Comparison of ENCODE assay signal across 8 cellular contexts in the genomic region with DNA sequence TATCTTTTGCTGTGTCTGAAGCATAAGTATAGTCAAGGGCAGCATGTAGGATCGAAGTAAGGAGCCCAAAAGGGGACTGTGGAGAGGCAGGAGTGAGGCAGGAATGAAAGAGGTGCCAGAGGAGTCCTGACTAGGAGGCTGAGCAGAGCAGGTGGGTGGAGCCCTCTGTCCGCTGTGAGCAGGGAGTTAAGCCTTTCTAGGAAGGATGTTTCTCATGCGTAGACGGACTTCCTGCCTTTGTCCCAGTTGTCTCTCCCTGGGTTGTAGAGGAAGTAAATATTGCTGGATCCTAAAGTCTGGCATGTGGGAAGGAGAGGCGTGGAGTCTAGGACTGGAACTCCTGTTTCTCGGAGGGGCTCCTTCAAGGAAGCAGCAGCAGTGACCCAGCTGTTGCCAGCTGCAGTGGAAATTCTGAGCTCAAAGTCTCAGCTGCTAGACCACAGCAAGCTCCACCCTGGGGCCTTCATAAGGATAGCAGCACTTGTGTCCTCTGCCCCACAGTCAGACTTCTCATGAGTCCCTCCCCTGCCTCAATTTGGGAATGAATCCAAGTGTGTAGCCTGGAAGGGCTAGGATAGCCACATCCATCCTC. TPM values are rescaled to one million over a fixed set of nuclear protein-coding genes. Genes with fewer than 3 reads are reported as not detected.
A peak's percentile ranks its signal among the peaks of the same experiment; 100 is the strongest.
DNase-seq lines count a peak whose midpoint lies in the region; ATAC-seq and TF ChIP-seq lines count a peak whose summit lies in the region.

No MANE protein-coding gene starts in this region.

- no peak overlapping the region for H3K4me3 ChIP-seq in HFF-Myc (replicated peaks; ENCODE audit: low read depth, low read length)
- peak overlapping the region in 1 of 59 donors; percentile 5 for H3K4me3 ChIP-seq in dorsolateral prefrontal cortex
- no peak overlapping the region for H3K4me3 ChIP-seq in lung
- H3K4me3 ChIP-seq in stomach smooth muscle (ENCODE audit: low read length in 2 of 2): peak overlapping the region in 1 of 2 donors; percentile 49

- H3K27me3 Mint-ChIP-seq in T-helper 1 cell treated with Interleukin-12 subunit alpha and Interleukin-12 subunit beta and Interleukin-4 antibody, amounts not matched to agents 30 μg/mL and 1 μg/mL, for 36 hours (ENCODE audit: low read depth): no peaks in the 10 kb centered on the region

- intact Hi-C loops in dorsolateral prefrontal cortex (cut with DNase I): loop anchor here in 1 of 2 donors (5.0 kb wide), 1 partner anchor 43 kb away; the partner anchor contains the start of gene RBMS2

- H3K4me1 Mint-ChIP-seq in T-helper 1 cell treated with Interleukin-12 subunit alpha and Interleukin-12 subunit beta and Interleukin-4 antibody, amounts not matched to agents 30 μg/mL and 1 μg/mL, for 36 hours (ENCODE audit: low read depth): peaks cover 18% of the 10 kb centered on the region

- H3K27ac ChIP-seq in dorsolateral prefrontal cortex: peak overlapping the region in 36 of 59 donors; percentile 4 to 76 (median 50)
- peak overlapping the region; percentile 60 to 80 for H3K27ac ChIP-seq in lung (ENCODE audit: low read depth in 1 of 2, low read length in 1 of 2)
- peak overlapping the region; percentile 70 for H3K27ac ChIP-seq in stomach smooth muscle (ENCODE audit: low read length)

- H3K36me3 Mint-ChIP-seq in T-helper 1 cell treated with Interleukin-12 subunit alpha and Interleukin-12 subunit beta and Interleukin-4 antibody, amounts not matched to agents 30 μg/mL and 1 μg/mL, for 36 hours (ENCODE audit: low read depth): no peaks in the 10 kb centered on the region

- H3K9me3 ChIP-seq in lung (ENCODE audit: control insufficient read depth in 2 of 2, insufficient read depth in 1 of 2, low read length in 1 of 2) (no peaks in the 10 kb centered on the region), stomach smooth muscle (ENCODE audit: control insufficient read depth in 2 of 2, low read length in 2 of 2) (no peaks in the 10 kb centered on the region)

- peak overlapping the region in 1 of 2 donors; percentile 55 for H3K9ac ChIP-seq in stomach smooth muscle (ENCODE audit: low read length in 2 of 2)

- H3K4me1 ChIP-seq in lung (ENCODE audit: control insufficient read depth in 2 of 2, insufficient read depth in 2 of 2, low read length in 2 of 2) (peaks cover 0 to 9% of the 10 kb centered on the region in 2 donors), stomach smooth muscle (ENCODE audit: control insufficient read depth, insufficient read depth, low read length) (peaks cover 15% of the 10 kb centered on the region)

- H3K36me3 ChIP-seq in lung (ENCODE audit: control insufficient read depth in 2 of 2, insufficient read depth in 2 of 2, low read length in 2 of 2): peaks cover 3 to 6% of the 10 kb centered on the region in 2 donors
- H3K36me3 ChIP-seq in stomach smooth muscle (ENCODE audit: control insufficient read depth in 2 of 2, insufficient read depth in 2 of 2, low read length in 2 of 2): peaks cover 9 to 17% of the 10 kb centered on the region in 2 donors

- peak overlapping the region; percentile 65 for H3K4me3 Mint-ChIP-seq in T-helper 1 cell treated with Interleukin-12 subunit alpha and Interleukin-12 subunit beta and Interleukin-4 antibody, amounts not matched to agents 30 μg/mL and 1 μg/mL, for 36 hours

- WGBS in lung, 2 donors: 7 to 24% methylated on average over 6 of the region's 6 CpGs

- peak; percentile 49 for ATAC-seq in lung (ENCODE audit: insufficient read depth, low FRiP score)

- peak; percentile 32 for DNase-seq in DMS153 treated with DMSO at 0.1 percent for 48 hours (lab: John Stamatoyannopoulos, UW; ENCODE audit: unreplicated experiment)
- peak; percentile 67 for DNase-seq in HFF-Myc (ENCODE audit: extremely low read depth, low read depth)
- no peak for DNase-seq in dorsolateral prefrontal cortex
- peak; percentile 53 for DNase-seq in lung (ENCODE audit: low spot score)
- DNase-seq in inferior parietal cortex (ENCODE audit: extremely low spot score): no peak
- DNase-seq in cerebellum (ENCODE audit: low spot score): no peak

- H3K27me3 ChIP-seq in dorsolateral prefrontal cortex (no peaks in the 10 kb centered on the region), lung (ENCODE audit: control insufficient read depth, insufficient read depth) (no peaks in the 10 kb centered on the region), stomach smooth muscle (ENCODE audit: control insufficient read depth in 1 of 2, insufficient read depth in 2 of 2, low read length in 2 of 2) (no peaks in the 10 kb centered on the region)

- H3K9me3 Mint-ChIP-seq in T-helper 1 cell treated with Interleukin-12 subunit alpha and Interleukin-12 subunit beta and Interleukin-4 antibody, amounts not matched to agents 30 μg/mL and 1 μg/mL, for 36 hours: no peaks in the 10 kb centered on the region

- no peak for TF ChIP-seq CTCF in HFF-Myc (IDR thresholded peaks at IDR 0.05; ENCODE audit: low read depth, low read length, missing control alignments)
- no peak for TF ChIP-seq CTCF in dorsolateral prefrontal cortex (IDR thresholded peaks at IDR 0.05 in 54 of 56, conservative IDR thresholded peaks at IDR 0.05 in 2 of 56; ENCODE audit: low read depth in 1 of 56, partially characterized antibody in 56 of 56)
- TF ChIP-seq CTCF in lung (IDR thresholded peaks at IDR 0.05; ENCODE audit: control extremely low read depth, extremely low read depth): no peak

- peak overlapping the region; percentile 76 for H3K27ac Mint-ChIP-seq in T-helper 1 cell treated with Interleukin-12 subunit alpha and Interleukin-12 subunit beta and Interleukin-4 antibody, amounts not matched to agents 30 μg/mL and 1 μg/mL, for 36 hours

RNA-seq across cellular contexts. Expression of gene RBMS2, which starts 44.0 kb away (rescaled TPM):
- total RNA-seq in dorsolateral prefrontal cortex (10 to 100 TPM; 10.8 to 44.5 (median 19.9) TPM), lung (10 to 100 TPM; 56.3 to 71.0 TPM), cerebellum (11.7 TPM)
- 10 to 100 TPM; 16.3 to 29.1 TPM for polyA plus RNA-seq in lung

Comparison
In these comparisons a context has a peak if more than half of its experiments do, and no peak if none do; other contexts are left out.
1. DNase-seq: peak in DMS153 treated with DMSO at 0.1 percent for 48 hours (single experiment), HFF-Myc (single experiment) and lung (single experiment); none in dorsolateral prefrontal cortex (0 of 10), inferior parietal cortex (single experiment) and cerebellum (single experiment).
2. Peak in every context shown above with its lines, with median percentiles within 50 percentile points of each other: H3K27ac ChIP-seq.